ENCODE assay signal across 1 cellular context in genomic region chr2:230931556-230932231, GRCh38.
TF ChIP-seq lines count a peak whose summit lies in the region.

No MANE protein-coding gene starts in this region.

TF ChIP-seq in HepG2, 621 proteins besides CTCF, POLR2A, EP300 and RAD21 (continued from another document):
- TF ChIP-seq ZBTB43 (CRISPR knock-in tag; conservative IDR thresholded peaks at IDR 0.05) (no peak), SATB2 (CRISPR knock-in tag; IDR thresholded peaks at IDR 0.05) (no peak), SP5 (CRISPR knock-in tag; IDR thresholded peaks at IDR 0.05; ENCODE audit: borderline replicate concordance, low read depth) (no peak)
TF ChIP-seq in HepG2: peak in this region for 0.
